ENCODE assay signal across 31 cellular contexts in the genomic region with DNA sequence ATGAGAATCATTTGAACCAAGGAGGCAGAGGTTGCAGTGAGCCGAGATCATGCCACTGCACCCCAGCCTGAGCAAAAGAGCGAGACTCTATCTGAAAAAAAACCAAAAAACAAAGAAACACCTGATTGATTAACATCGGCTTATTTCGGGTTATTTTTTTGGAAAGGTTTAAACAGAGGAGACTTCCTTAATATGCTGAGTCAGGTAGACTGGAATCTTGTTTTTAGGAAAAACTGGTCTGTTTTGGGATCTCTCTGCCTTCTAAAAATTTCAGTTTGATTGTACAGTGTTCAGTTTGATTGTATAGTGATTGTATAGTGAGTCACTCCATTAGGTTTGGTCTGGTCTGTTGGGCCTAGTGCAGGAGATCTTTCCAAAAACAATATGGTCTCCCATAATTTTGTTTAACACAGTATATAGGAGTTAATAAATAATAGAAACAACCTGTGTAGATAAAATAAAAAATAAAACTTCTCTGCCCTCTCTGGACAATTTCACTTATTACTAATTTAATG.
"Had no signal": no experiment of that assay in that cellular context is flagged by ENCODE, and none has a peak within 500 bp of the region (broad histone marks: within the 10 kb centered on the region; RNA-seq: fewer than 3 reads in every experiment).

No MANE protein-coding gene starts in this region.

- H3K4me1 ChIP-seq: gastroesophageal sphincter, left lung, pancreas, thyroid gland, vagina had no signal

- H3K27ac Mint-ChIP-seq: dendritic cell treated with granulocyte-macrophage colony-stimulating factor and Interleukin-4, amounts not matched to agents 40 ng/mL and 50 ng/mL, for 4 days; endodermal cell; mesothelial cell of epicardium; naive B cell; natural killer cell treated with Interleukin-12 subunit alpha and Interleukin-12 subunit beta and Interleukin-15 and Interleukin-18, amount 100 ng/mL, for 72 hours; progenitor cell of endocrine pancreas; stimulated activated naive CD8-positive, alpha-beta T cell treated with anti-CD3 and anti-CD28 coated beads, Interleukin-15, amount 100 ng/mL, for 72 hours had no signal

- H3K27me3 Mint-ChIP-seq: dendritic cell treated with granulocyte-macrophage colony-stimulating factor and Interleukin-4, amounts not matched to agents 40 ng/mL and 50 ng/mL, for 4 days; naive B cell; natural killer cell treated with Interleukin-12 subunit alpha and Interleukin-12 subunit beta and Interleukin-15 and Interleukin-18, amount 100 ng/mL, for 72 hours; progenitor cell of endocrine pancreas; stimulated activated naive CD8-positive, alpha-beta T cell treated with anti-CD3 and anti-CD28 coated beads, Interleukin-15, amount 100 ng/mL, for 72 hours had no signal

- H3K27ac ChIP-seq: epithelial cell of prostate, gastroesophageal sphincter, heart right ventricle, left lung, neutrophil, pancreas, thyroid gland, vagina had no signal

- H3K36me3 ChIP-seq: gastroesophageal sphincter, heart right ventricle, left lung, neutrophil, pancreas, thyroid gland, vagina had no signal

- H3K27me3 ChIP-seq: gastroesophageal sphincter, heart right ventricle, left lung, neutrophil, pancreas, thyroid gland, vagina had no signal

- H3K9me3 ChIP-seq: gastroesophageal sphincter, left lung, mucosa of descending colon, neutrophil, pancreas, thyroid gland, vagina had no signal

- ATAC-seq: esophagus mucosa; gastroesophageal sphincter; heart right ventricle; left cardiac atrium; left lung; mucosa of descending colon; natural killer cell treated with Interleukin-12 subunit alpha and Interleukin-12 subunit beta and Interleukin-15 and Interleukin-18, amount 100 ng/mL, for 72 hours; pancreas; sciatic nerve; stimulated activated naive CD8-positive, alpha-beta T cell treated with anti-CD3 and anti-CD28 coated beads, Interleukin-15, amount 100 ng/mL, for 72 hours had no signal

- H3K36me3 Mint-ChIP-seq: mesothelial cell of epicardium, naive B cell had no signal

- H3K9me3 Mint-ChIP-seq: dendritic cell treated with granulocyte-macrophage colony-stimulating factor and Interleukin-4, amounts not matched to agents 40 ng/mL and 50 ng/mL, for 4 days; neural crest cell had no signal

- H3K4me2 ChIP-seq: smooth muscle cell had no signal

- H3K4me3 Mint-ChIP-seq: dendritic cell treated with granulocyte-macrophage colony-stimulating factor and Interleukin-4, amounts not matched to agents 40 ng/mL and 50 ng/mL, for 4 days; endodermal cell; mesothelial cell of epicardium; naive B cell; natural killer cell treated with Interleukin-12 subunit alpha and Interleukin-12 subunit beta and Interleukin-15 and Interleukin-18, amount 100 ng/mL, for 72 hours; neural crest cell; stimulated activated naive CD8-positive, alpha-beta T cell treated with anti-CD3 and anti-CD28 coated beads, Interleukin-15, amount 100 ng/mL, for 72 hours had no signal

- H3K4me1 Mint-ChIP-seq: endodermal cell; naive B cell; neural crest cell; stimulated activated naive CD8-positive, alpha-beta T cell treated with anti-CD3 and anti-CD28 coated beads, Interleukin-15, amount 100 ng/mL, for 72 hours had no signal

- DNase-seq: effector CD8-positive, alpha-beta T cell; endodermal cell; heart right ventricle; hippocampal formation; left cardiac atrium; left lung; mesenchymal stem cell; mucosa of descending colon; naive B cell; pancreas; stimulated activated CD4-positive, alpha-beta T cell treated with anti-CD3 and anti-CD28 coated beads, Interleukin-12 subunit alpha, Interleukin-12 subunit beta, amount 100 ng/mL, for 4 hours; stimulated activated CD4-positive, alpha-beta T cell treated with anti-CD3 and anti-CD28 coated beads, Interleukin-1b, Interleukin-23, amount 100 ng/mL, for 48 hours; stimulated activated CD4-positive, alpha-beta T cell treated with anti-CD3 and anti-CD28 coated beads, Interleukin-4, amount 100 ng/mL, for 1 hour; stimulated activated CD8-positive, alpha-beta memory T cell treated with anti-CD3 and anti-CD28 coated beads, Interleukin-4, amount 100 ng/mL, for 48 hours; stimulated activated naive CD4-positive, alpha-beta T cell; stimulated activated naive CD8-positive, alpha-beta T cell treated with anti-CD3 and anti-CD28 coated beads, Interleukin-15, amount 100 ng/mL, for 72 hours; thyroid gland; trophoblast cell had no signal

- H3K4me3 ChIP-seq: gastroesophageal sphincter, heart right ventricle, left lung, mucosa of descending colon, pancreas, smooth muscle cell, thyroid gland, vagina had no signal

- FAIRE-seq: islet of Langerhans, pancreas had no signal
